25 cellular contexts compared by ENCODE assay signal in genomic region chrX:7055386-7056137, GRCh38.
DNase-seq lines count a peak whose midpoint lies in the region; ATAC-seq and TF ChIP-seq lines count a peak whose summit lies in the region.
"Had no signal": no experiment of that assay in that cellular context is flagged by ENCODE, and none has a peak within 500 bp of the region (broad histone marks: within the 10 kb centered on the region; RNA-seq: fewer than 3 reads in every experiment).

No MANE protein-coding gene starts in this region.

- CTCF ChIA-PET in CD4-positive, alpha-beta T cell (lab: Charles Lee), result no interaction called here

- H3K4me3 Mint-ChIP-seq in CD4-positive, alpha-beta T cell, result peak overlapping the region; percentile 30
- H3K4me3 Mint-ChIP-seq in naive B cell, result peak overlapping the region; percentile 16 to 89 (median 68)
- no peak overlapping the region for H3K4me3 Mint-ChIP-seq in endothelial cell (ENCODE audit: unreplicated experiment)
- H3K4me3 Mint-ChIP-seq: activated naive CD8-positive, alpha-beta T cell treated with anti-CD3 and anti-CD28 coated beads, Interleukin-2, amount 50 U/mL, for 24 hours; CD14-positive monocyte; neural crest cell had no signal

- no peak for DNase-seq in CD4-positive, alpha-beta T cell
- DNase-seq in LoVo (ENCODE audit: low spot score), result peak; percentile 34
- DNase-seq in colonic mucosa, result peak; percentile 75
- peak; percentile 36 for DNase-seq in naive B cell
- no peak for DNase-seq in ACHN
- DNase-seq in testis, result no peak
- no peak for DNase-seq in endothelial cell (ENCODE audit: low spot score)
- no peak for DNase-seq in BE2C
- DNase-seq: activated CD8-positive, alpha-beta memory T cell treated with anti-CD3 and anti-CD28 coated beads, Interleukin-2, amount 50 U/mL, for 4 hours; activated effector memory CD4-positive, alpha-beta T cell treated with Interleukin-2 at 50 U/mL for 16 hours; activated naive CD8-positive, alpha-beta T cell treated with anti-CD3 and anti-CD28 coated beads, Interleukin-2, amount 50 U/mL, for 24 hours; body of pancreas; DMS153; effector memory CD4-positive, alpha-beta T cell; glutamatergic neuron; HCEC 1CT; NCI-H1092 treated with DMSO at 0.1 percent for 48 hours; NCI-H2029; PC-3; Right ventricle myocardium superior; sigmoid colon; stimulated activated CD8-positive, alpha-beta memory T cell treated with anti-CD3 and anti-CD28 coated beads, Interleukin-4, amount 100 ng/mL, for 48 hours; SW 1271 had no signal

- WGBS in testis, 2 donors, result 85 to 91% methylated on average over 8 to 10 of the region's 10 CpGs

- H3K4me1 ChIP-seq in colonic mucosa (peaks cover 4% of the 10 kb centered on the region), testis (no peaks in the 10 kb centered on the region), BE2C (no peaks in the 10 kb centered on the region)
- H3K4me1 ChIP-seq: body of pancreas, sigmoid colon had no signal

- H3K27ac Mint-ChIP-seq in CD4-positive, alpha-beta T cell, result peak overlapping the region; percentile 85
- H3K27ac Mint-ChIP-seq in naive B cell (peak overlapping the region; percentile 77 to 96 (median 90)), endothelial cell (ENCODE audit: unreplicated experiment) (no peak overlapping the region)
- H3K27ac Mint-ChIP-seq: activated naive CD8-positive, alpha-beta T cell treated with anti-CD3 and anti-CD28 coated beads, Interleukin-2, amount 50 U/mL, for 24 hours had no signal

- TF ChIP-seq CTCF in CD4-positive, alpha-beta T cell (IDR thresholded peaks at IDR 0.05), result no peak
- no peak for TF ChIP-seq CTCF in colonic mucosa (IDR thresholded peaks at IDR 0.05)
- TF ChIP-seq CTCF in testis (IDR thresholded peaks at IDR 0.05), result no peak
- no peak for TF ChIP-seq CTCF in endothelial cell (IDR thresholded peaks at IDR 0.05; ENCODE audit: unreplicated experiment)
- TF ChIP-seq CTCF in BE2C (IDR thresholded peaks at IDR 0.05; ENCODE audit: low read depth, low read length), result no peak

- H3K27me3 ChIP-seq in CD4-positive, alpha-beta T cell (ENCODE audit: control insufficient read depth, insufficient read depth, low read length), result no peaks in the 10 kb centered on the region
- H3K27me3 ChIP-seq in colonic mucosa (no peaks in the 10 kb centered on the region), testis (no peaks in the 10 kb centered on the region), BE2C (no peaks in the 10 kb centered on the region)
- H3K27me3 ChIP-seq: body of pancreas, sigmoid colon had no signal

- H3K27ac ChIP-seq in CD4-positive, alpha-beta T cell (ENCODE audit: low read depth, low read length), result no peak overlapping the region
- peak overlapping the region; percentile 58 for H3K27ac ChIP-seq in colonic mucosa
- no peak overlapping the region for H3K27ac ChIP-seq in testis
- H3K27ac ChIP-seq: body of pancreas, sigmoid colon had no signal

- peak; percentile 37 for ATAC-seq in CD4-positive, alpha-beta T cell (ENCODE audit: poor library complexity)
- ATAC-seq in naive B cell (ENCODE audit: low read depth in 2 of 2), result peak; percentile 41 to 55
- ATAC-seq: activated naive CD8-positive, alpha-beta T cell treated with anti-CD3 and anti-CD28 coated beads, Interleukin-2, amount 50 U/mL, for 24 hours; body of pancreas; PC-3 had no signal

- TF ChIP-seq POLR2A in testis (IDR thresholded peaks at IDR 0.05), result no peak

- intact Hi-C loops in CD4-positive, alpha-beta T cell (cut with DNase I, micrococcal nuclease), result no loop called here
- intact Hi-C loops in colonic mucosa (cut with DNase I), result no loop called here
- intact Hi-C loops in testis (cut with DNase I; ENCODE audit: low total_unique reads), result no loop called here

- in situ Hi-C loops in ACHN (cut with HindIII; ENCODE audit: low pct_ligation_motif_present, low pct_unique_long_range_greater_than_20kb, low sequenced_read_pairs), result no loop called here

- no peaks in the 10 kb centered on the region for H3K9me3 ChIP-seq in CD4-positive, alpha-beta T cell (ENCODE audit: control insufficient read depth, low read length)
- H3K9me3 ChIP-seq in colonic mucosa (no peaks in the 10 kb centered on the region), testis (no peaks in the 10 kb centered on the region), BE2C (no peaks in the 10 kb centered on the region)
- H3K9me3 ChIP-seq: body of pancreas, sigmoid colon had no signal

- H3K4me1 Mint-ChIP-seq in CD4-positive, alpha-beta T cell (ENCODE audit: low read depth), result peaks cover 39% of the 10 kb centered on the region
- H3K4me1 Mint-ChIP-seq in naive B cell (peaks cover 42 to 83% (median 55%) of the 10 kb centered on the region in 3 donors), endothelial cell (ENCODE audit: unreplicated experiment) (no peaks in the 10 kb centered on the region)

- H3K27me3 Mint-ChIP-seq in CD4-positive, alpha-beta T cell, result no peaks in the 10 kb centered on the region
- no peaks in the 10 kb centered on the region for H3K27me3 Mint-ChIP-seq in naive B cell
- H3K27me3 Mint-ChIP-seq in endothelial cell (ENCODE audit: unreplicated experiment), result peaks cover 3% of the 10 kb centered on the region
- H3K27me3 Mint-ChIP-seq: activated naive CD8-positive, alpha-beta T cell treated with anti-CD3 and anti-CD28 coated beads, Interleukin-2, amount 50 U/mL, for 24 hours had no signal

- POLR2A ChIA-PET in CD4-positive, alpha-beta T cell (lab: Charles Lee), result no interaction called here

- H3K9ac ChIP-seq in colonic mucosa (ENCODE audit: low read depth in 2 of 2, low read length in 2 of 2), result peak overlapping the region in 1 of 2 donors; percentile 37

- H3K4me3 ChIP-seq in colonic mucosa (no peak overlapping the region), testis (no peak overlapping the region), BE2C (ENCODE audit: low read depth, low read length) (no peak overlapping the region)
- H3K4me3 ChIP-seq: body of pancreas, sigmoid colon had no signal

- H3K9me3 Mint-ChIP-seq in CD4-positive, alpha-beta T cell, result no peaks in the 10 kb centered on the region
- H3K9me3 Mint-ChIP-seq in naive B cell, result no peaks in the 10 kb centered on the region
- H3K9me3 Mint-ChIP-seq in endothelial cell (ENCODE audit: unreplicated experiment), result no peaks in the 10 kb centered on the region
- H3K9me3 Mint-ChIP-seq: activated naive CD8-positive, alpha-beta T cell treated with anti-CD3 and anti-CD28 coated beads, Interleukin-2, amount 50 U/mL, for 24 hours; neural crest cell had no signal

- H3K36me3 ChIP-seq in colonic mucosa, result no peaks in the 10 kb centered on the region
- no peaks in the 10 kb centered on the region for H3K36me3 ChIP-seq in testis (ENCODE audit: low read depth, missing control alignments)
- no peaks in the 10 kb centered on the region for H3K36me3 ChIP-seq in BE2C
- H3K36me3 ChIP-seq: sigmoid colon had no signal

- H3K36me3 Mint-ChIP-seq in CD4-positive, alpha-beta T cell (ENCODE audit: low read depth), result peaks cover 23% of the 10 kb centered on the region
- peaks cover 7 to 27% of the 10 kb centered on the region in 2 donors for H3K36me3 Mint-ChIP-seq in naive B cell
- peaks cover 7% of the 10 kb centered on the region for H3K36me3 Mint-ChIP-seq in endothelial cell (ENCODE audit: low read depth, unreplicated experiment)

Comparison
In these comparisons a context has a peak if more than half of its experiments do, and no peak if none do; other contexts are left out.
1. DNase-seq: peak in LoVo (single experiment), colonic mucosa (single experiment) and naive B cell (single experiment); none in CD4-positive, alpha-beta T cell (0 of 10), ACHN (single experiment), testis (single experiment), endothelial cell (single experiment) and BE2C (single experiment).